Comparison of ENCODE assay signal across 3 cellular contexts in genomic region chr13:59279024-59279423, GRCh38.
A peak's percentile ranks its signal among the peaks of the same experiment; 100 is the strongest.
TF ChIP-seq lines count a peak whose summit lies in the region.

No MANE protein-coding gene starts in this region.

TF ChIP-seq in SK-N-SH, 30 proteins besides CTCF, POLR2A, EP300 and RAD21:
- TF ChIP-seq PBX3 (IDR thresholded peaks at IDR 0.05) (no peak), MXI1 (IDR thresholded peaks at IDR 0.05; ENCODE audit: low read depth, low read length) (0 out of 2 replicates have a peak, but pooled peaks have one; percentile 21), RCOR1 (IDR thresholded peaks at IDR 0.05; ENCODE audit: low read length) (peak; percentile 62), MEF2A (IDR thresholded peaks at IDR 0.05; ENCODE audit: borderline replicate concordance, low read depth) (no peak), GATA2 (CRISPR knock-in tag; IDR thresholded peaks at IDR 0.05) (peak; percentile 20; the same call in 1 of the 2 replicates), CHD2 (IDR thresholded peaks at IDR 0.05; ENCODE audit: low read length, partially characterized antibody) (peak; percentile 53), NFIC (IDR thresholded peaks at IDR 0.05; ENCODE audit: borderline replicate concordance) (no peak), RFX5 (IDR thresholded peaks at IDR 0.05; ENCODE audit: low read length) (no peak), EZH2phosphoT487 (IDR thresholded peaks at IDR 0.05; ENCODE audit: borderline replicate concordance, low read depth) (no peak), RXRA (IDR thresholded peaks at IDR 0.05; ENCODE audit: borderline replicate concordance, low read depth) (no peak)

TF ChIP-seq in SK-N-SH treated with all-trans-retinoic acid at 6 μM for 48 hours, 23 proteins besides CTCF, POLR2A, EP300 and RAD21 (continued from another document):
- TF ChIP-seq ARNTL (CRISPR knock-in tag; IDR thresholded peaks at IDR 0.05; ENCODE audit: borderline replicate concordance, low read depth) (no peak), ESRRG (CRISPR knock-in tag; IDR thresholded peaks at IDR 0.05) (no peak), TOX (CRISPR knock-in tag; IDR thresholded peaks at IDR 0.05; ENCODE audit: borderline replicate concordance) (no peak), OSR1 (CRISPR knock-in tag; IDR thresholded peaks at IDR 0.05) (no peak), PPARA (CRISPR knock-in tag; IDR thresholded peaks at IDR 0.05; ENCODE audit: borderline replicate concordance) (no peak), RARB (CRISPR knock-in tag; IDR thresholded peaks at IDR 0.05) (no peak)
- TF ChIP-seq, protein P1, sequence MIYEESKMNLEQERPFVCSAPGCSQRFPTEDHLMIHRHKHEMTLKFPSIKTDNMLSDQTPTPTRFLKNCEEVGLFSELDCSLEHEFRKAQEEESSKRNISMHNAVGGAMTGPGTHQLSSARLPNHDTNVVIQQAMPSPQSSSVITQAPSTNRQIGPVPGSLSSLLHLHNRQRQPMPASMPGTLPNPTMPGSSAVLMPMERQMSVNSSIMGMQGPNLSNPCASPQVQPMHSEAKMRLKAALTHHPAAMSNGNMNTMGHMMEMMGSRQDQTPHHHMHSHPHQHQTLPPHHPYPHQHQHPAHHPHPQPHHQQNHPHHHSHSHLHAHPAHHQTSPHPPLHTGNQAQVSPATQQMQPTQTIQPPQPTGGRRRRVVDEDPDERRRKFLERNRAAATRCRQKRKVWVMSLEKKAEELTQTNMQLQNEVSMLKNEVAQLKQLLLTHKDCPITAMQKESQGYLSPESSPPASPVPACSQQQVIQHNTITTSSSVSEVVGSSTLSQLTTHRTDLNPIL (CRISPR knock-in tag; IDR thresholded peaks at IDR 0.05; ENCODE audit: low read depth) = no peak
- TF ChIP-seq, protein P2, sequence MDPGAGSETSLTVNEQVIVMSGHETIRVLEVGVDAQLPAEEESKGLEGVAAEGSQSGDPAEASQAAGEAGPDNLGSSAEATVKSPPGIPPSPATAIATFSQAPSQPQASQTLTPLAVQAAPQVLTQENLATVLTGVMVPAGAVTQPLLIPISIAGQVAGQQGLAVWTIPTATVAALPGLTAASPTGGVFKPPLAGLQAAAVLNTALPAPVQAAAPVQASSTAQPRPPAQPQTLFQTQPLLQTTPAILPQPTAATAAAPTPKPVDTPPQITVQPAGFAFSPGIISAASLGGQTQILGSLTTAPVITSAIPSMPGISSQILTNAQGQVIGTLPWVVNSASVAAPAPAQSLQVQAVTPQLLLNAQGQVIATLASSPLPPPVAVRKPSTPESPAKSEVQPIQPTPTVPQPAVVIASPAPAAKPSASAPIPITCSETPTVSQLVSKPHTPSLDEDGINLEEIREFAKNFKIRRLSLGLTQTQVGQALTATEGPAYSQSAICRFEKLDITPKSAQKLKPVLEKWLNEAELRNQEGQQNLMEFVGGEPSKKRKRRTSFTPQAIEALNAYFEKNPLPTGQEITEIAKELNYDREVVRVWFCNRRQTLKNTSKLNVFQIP (CRISPR knock-in tag; IDR thresholded peaks at IDR 0.05; ENCODE audit: borderline replicate concordance, low read depth) = no peak

TF ChIP-seq in endothelial cell of umbilical vein, 7 proteins besides CTCF, POLR2A, EP300 and RAD21 (continued from another document):
- TF ChIP-seq, protein P3, sequence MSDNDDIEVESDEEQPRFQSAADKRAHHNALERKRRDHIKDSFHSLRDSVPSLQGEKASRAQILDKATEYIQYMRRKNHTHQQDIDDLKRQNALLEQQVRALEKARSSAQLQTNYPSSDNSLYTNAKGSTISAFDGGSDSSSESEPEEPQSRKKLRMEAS (IDR thresholded peaks at IDR 0.05; ENCODE audit: insufficient read depth, insufficient read length) = no peak
